Comparison of ENCODE assay signal across 8 cellular contexts in genomic region chr4:4430492-4431195, GRCh38. TPM values are rescaled to one million over a fixed set of nuclear protein-coding genes. Genes with fewer than 3 reads are reported as not detected.
DNase-seq lines count a peak whose midpoint lies in the region; ATAC-seq and TF ChIP-seq lines count a peak whose summit lies in the region.

No MANE protein-coding gene starts in this region.

- H3K4me3 ChIP-seq in BE2C (ENCODE audit: low read depth, low read length) (no peak overlapping the region), right cardiac atrium (ENCODE audit: low read length) (no peak overlapping the region)

- H3K36me3 ChIP-seq in BE2C = peaks cover 3% of the 10 kb centered on the region; the same call in 1 of the 2 replicates

- DNase-seq in BE2C (peak; percentile 86), RPMI7951 (ENCODE audit: low read depth) (peak; percentile 73), right cardiac atrium (peak in 2 of 3 donors; percentile 33 to 69)
- peak; percentile 51 to 56 for DNase-seq in stimulated activated CD4-positive, alpha-beta T cell treated with anti-CD3 and anti-CD28 coated beads, Interleukin-2, amount 100 ng/mL, for 24 hours

- intact Hi-C loops in right cardiac atrium (cut with DNase I) = no loop called here

- peak; percentile 96 for TF ChIP-seq CTCF in BE2C (IDR thresholded peaks at IDR 0.05; ENCODE audit: low read depth, low read length)

- H3K27me3 ChIP-seq in BE2C (no peaks in the 10 kb centered on the region), right cardiac atrium (ENCODE audit: control insufficient read depth, insufficient read depth) (no peaks in the 10 kb centered on the region)

- peaks cover 7% of the 10 kb centered on the region for H3K4me1 Mint-ChIP-seq in activated naive CD8-positive, alpha-beta T cell (ENCODE audit: low read depth)

- H3K9me3 ChIP-seq in BE2C = no peaks in the 10 kb centered on the region
- no peaks in the 10 kb centered on the region for H3K9me3 ChIP-seq in right cardiac atrium (ENCODE audit: control insufficient read depth, low read length)

- H3K4me1 ChIP-seq in BE2C = peaks cover 8% of the 10 kb centered on the region
- peaks cover 4% of the 10 kb centered on the region for H3K4me1 ChIP-seq in right cardiac atrium (ENCODE audit: control insufficient read depth, insufficient read depth, low read length)

- no peaks in the 10 kb centered on the region for H3K27me3 Mint-ChIP-seq in activated naive CD8-positive, alpha-beta T cell

- H3K9me3 Mint-ChIP-seq in activated naive CD8-positive, alpha-beta T cell (ENCODE audit: low read depth) = no peaks in the 10 kb centered on the region

- peak overlapping the region; percentile 12 for H3K27ac Mint-ChIP-seq in activated naive CD8-positive, alpha-beta T cell

- peaks cover 2% of the 10 kb centered on the region for H3K36me3 Mint-ChIP-seq in activated naive CD8-positive, alpha-beta T cell

- peak; percentile 73 for ATAC-seq in GM18861 (IDR thresholded peaks at IDR 0.05; ENCODE audit: unreplicated experiment)
- ATAC-seq in HG03520 (IDR thresholded peaks at IDR 0.05; ENCODE audit: unreplicated experiment) = peak; percentile 74
- peak; percentile 38 to 69 for ATAC-seq in right cardiac atrium
- no peak for ATAC-seq in HG03521 (IDR thresholded peaks at IDR 0.05; ENCODE audit: unreplicated experiment)

- H3K27ac ChIP-seq in right cardiac atrium (ENCODE audit: low read length) = no peak overlapping the region

- WGBS in right cardiac atrium = 59% methylated on average over 7 of the region's 7 CpGs

- no peak overlapping the region for H3K4me3 Mint-ChIP-seq in activated naive CD8-positive, alpha-beta T cell

RNA-seq across cellular contexts. Expression of gene NSG1, which starts 43.7 kb away (rescaled TPM):
- 49.2 TPM for polyA plus RNA-seq in BE2C (2012; ENCODE audit: insufficient read depth, insufficient read length, low read depth)
- not detected in 2 replicates for total RNA-seq in RPMI7951 (2014; rRNA removed; shearing (Covaris generic))
- 10 to 100 TPM in 1 of 4 donors, 1 to 10 TPM in 3; 6.2 to 16.2 (median 7.5) TPM for total RNA-seq in right cardiac atrium
- 4.9 TPM for polyA plus RNA-seq in right cardiac atrium
